ENCODE assay signal across 16 cellular contexts in the genomic region with DNA sequence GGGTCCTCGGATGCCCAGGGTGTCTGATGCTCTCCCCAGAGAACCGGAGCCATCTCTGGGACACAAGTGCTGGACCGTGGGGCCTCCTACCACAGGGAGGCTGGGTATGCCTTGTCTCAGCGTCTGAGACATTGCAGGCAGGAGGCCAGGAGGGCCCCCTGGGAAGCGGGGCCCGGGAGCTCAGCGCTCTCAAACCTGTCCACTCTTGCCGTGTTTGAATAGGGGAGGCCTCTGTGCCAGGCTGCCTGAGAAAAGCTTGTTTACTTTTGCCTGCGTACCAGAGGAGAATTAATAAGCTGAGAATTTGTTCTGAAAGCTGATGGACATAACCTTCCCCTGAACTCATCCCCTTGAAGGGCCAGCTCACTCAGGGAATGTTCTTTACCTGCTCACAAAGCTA.
DNase-seq lines count a peak whose midpoint lies in the region; ATAC-seq and TF ChIP-seq lines count a peak whose summit lies in the region.
"Had no signal": no experiment of that assay in that cellular context is flagged by ENCODE, and none has a peak within 500 bp of the region (broad histone marks: within the 10 kb centered on the region; RNA-seq: fewer than 3 reads in every experiment).

No MANE protein-coding gene starts in this region.

- ATAC-seq in RWPE2 (ENCODE audit: low read depth) = 0 out of 3 replicates have a peak, but pooled peaks have one; percentile 31
- no peak for ATAC-seq in upper lobe of left lung (ENCODE audit: low FRiP score in 2 of 2)
- ATAC-seq: HCT116 had no signal

- H3K9me3 ChIP-seq in RWPE2 (ENCODE audit: severe bottlenecking) (no peaks in the 10 kb centered on the region), esophagus squamous epithelium (no peaks in the 10 kb centered on the region), thyroid gland (no peaks in the 10 kb centered on the region), upper lobe of left lung (no peaks in the 10 kb centered on the region)

- no peaks in the 10 kb centered on the region for H3K36me3 ChIP-seq in RWPE2 (ENCODE audit: low read depth)
- H3K36me3 ChIP-seq in esophagus squamous epithelium = peaks cover 0 to 11% (median 0%) of the 10 kb centered on the region in 3 donors
- no peaks in the 10 kb centered on the region for H3K36me3 ChIP-seq in thyroid gland
- H3K36me3 ChIP-seq in upper lobe of left lung = no peaks in the 10 kb centered on the region

- intact Hi-C loops in esophagus squamous epithelium (cut with DNase I) (no loop called here), thyroid gland (cut with DNase I) (no loop called here)

- H3K27ac ChIP-seq in RWPE2 (ENCODE audit: poor library complexity, severe bottlenecking) = no peak overlapping the region
- peak overlapping the region; percentile 69 to 81 (median 76) for H3K27ac ChIP-seq in esophagus squamous epithelium
- peak overlapping the region in 1 of 3 donors; percentile 5 for H3K27ac ChIP-seq in thyroid gland
- no peak overlapping the region for H3K27ac ChIP-seq in upper lobe of left lung
- H3K27ac ChIP-seq: 22Rv1 had no signal

- WGBS in esophagus squamous epithelium, 2 donors = 28 to 41% methylated on average over 2 to 3 of the region's 9 CpGs
- WGBS in thyroid gland, 2 donors = 23 to 33% methylated on average over 9 of the region's 9 CpGs
- WGBS in upper lobe of left lung, 2 donors = 37 to 46% methylated on average over 4 to 9 of the region's 9 CpGs

- no peak for TF ChIP-seq CTCF in RWPE2 (IDR thresholded peaks at IDR 0.05; ENCODE audit: poor library complexity, severe bottlenecking)
- no peak for TF ChIP-seq CTCF in esophagus squamous epithelium (IDR thresholded peaks at IDR 0.05)
- no peak for TF ChIP-seq CTCF in thyroid gland (IDR thresholded peaks at IDR 0.05)
- TF ChIP-seq CTCF in upper lobe of left lung (IDR thresholded peaks at IDR 0.05) = no peak

- DNase-seq in DMS 273 (lab: John Stamatoyannopoulos, UW; ENCODE audit: unreplicated experiment) (peak; percentile 52), DMS 273 treated with DMSO at 0.1 percent for 48 hours (lab: John Stamatoyannopoulos, UW) (no peak), RWPE2 (ENCODE audit: low spot score) (no peak), esophagus squamous epithelium (lab: John Stamatoyannopoulos, UW) (no peak), thyroid gland (peak; percentile 37 to 71), GF-D8 (lab: John Stamatoyannopoulos, UW) (no peak), upper lobe of left lung (no peak)
- no peak for DNase-seq in stimulated activated CD4-positive, alpha-beta T cell treated with anti-CD3 and anti-CD28 coated beads, Interleukin-12 subunit alpha, Interleukin-12 subunit beta, amount 100 ng/mL, for 4 hours
- DNase-seq: Calu3; CD4-positive, alpha-beta memory T cell; DMS79 treated with DMSO at 0.1 percent for 48 hours; NCI-H1694; NCI-H226; NCI-H524 treated with DMSO at 0.1 percent for 48 hours had no signal

- TF ChIP-seq POLR2A in esophagus squamous epithelium (IDR thresholded peaks at IDR 0.05) (no peak), thyroid gland (IDR thresholded peaks at IDR 0.05) (no peak), upper lobe of left lung (IDR thresholded peaks at IDR 0.05) (no peak)

- H3K4me3 ChIP-seq in RWPE2 (ENCODE audit: severe bottlenecking) (no peak overlapping the region), esophagus squamous epithelium (no peak overlapping the region), thyroid gland (replicated peaks in 1 of 3) (no peak overlapping the region), upper lobe of left lung (no peak overlapping the region)

- no peak for TF ChIP-seq EP300 in upper lobe of left lung (IDR thresholded peaks at IDR 0.05)

- no peaks in the 10 kb centered on the region for H3K27me3 ChIP-seq in RWPE2 (ENCODE audit: insufficient read depth, poor library complexity, severe bottlenecking)
- H3K27me3 ChIP-seq in esophagus squamous epithelium = no peaks in the 10 kb centered on the region
- H3K27me3 ChIP-seq in thyroid gland = no peaks in the 10 kb centered on the region
- H3K27me3 ChIP-seq in upper lobe of left lung = no peaks in the 10 kb centered on the region

- H3K4me1 ChIP-seq in RWPE2 (ENCODE audit: insufficient read depth, poor library complexity, severe bottlenecking) = no peaks in the 10 kb centered on the region
- H3K4me1 ChIP-seq in esophagus squamous epithelium = peaks cover 20 to 73% (median 35%) of the 10 kb centered on the region in 3 donors
- H3K4me1 ChIP-seq in thyroid gland = peaks cover 0 to 8% of the 10 kb centered on the region in 2 donors
- H3K4me1 ChIP-seq in upper lobe of left lung = peaks cover 0 to 6% (median 0%) of the 10 kb centered on the region in 4 donors

Comparison
In these comparisons a context has a peak if more than half of its experiments do, and no peak if none do; other contexts are left out.
1. DNase-seq: peak in DMS 273 (single experiment) and thyroid gland (2 of 2); none in DMS 273 treated with DMSO at 0.1 percent for 48 hours (single experiment), RWPE2 (single experiment), esophagus squamous epithelium (single experiment), GF-D8 (single experiment), upper lobe of left lung (0 of 2) and stimulated activated CD4-positive, alpha-beta T cell treated with anti-CD3 and anti-CD28 coated beads, Interleukin-12 subunit alpha, Interleukin-12 subunit beta, amount 100 ng/mL, for 4 hours (single experiment).
2. H3K27ac ChIP-seq: peak in esophagus squamous epithelium (4 of 4); none in RWPE2 (single experiment) and upper lobe of left lung (0 of 4).